Comparison of ENCODE assay signal across 1 cellular context in the genomic region with DNA sequence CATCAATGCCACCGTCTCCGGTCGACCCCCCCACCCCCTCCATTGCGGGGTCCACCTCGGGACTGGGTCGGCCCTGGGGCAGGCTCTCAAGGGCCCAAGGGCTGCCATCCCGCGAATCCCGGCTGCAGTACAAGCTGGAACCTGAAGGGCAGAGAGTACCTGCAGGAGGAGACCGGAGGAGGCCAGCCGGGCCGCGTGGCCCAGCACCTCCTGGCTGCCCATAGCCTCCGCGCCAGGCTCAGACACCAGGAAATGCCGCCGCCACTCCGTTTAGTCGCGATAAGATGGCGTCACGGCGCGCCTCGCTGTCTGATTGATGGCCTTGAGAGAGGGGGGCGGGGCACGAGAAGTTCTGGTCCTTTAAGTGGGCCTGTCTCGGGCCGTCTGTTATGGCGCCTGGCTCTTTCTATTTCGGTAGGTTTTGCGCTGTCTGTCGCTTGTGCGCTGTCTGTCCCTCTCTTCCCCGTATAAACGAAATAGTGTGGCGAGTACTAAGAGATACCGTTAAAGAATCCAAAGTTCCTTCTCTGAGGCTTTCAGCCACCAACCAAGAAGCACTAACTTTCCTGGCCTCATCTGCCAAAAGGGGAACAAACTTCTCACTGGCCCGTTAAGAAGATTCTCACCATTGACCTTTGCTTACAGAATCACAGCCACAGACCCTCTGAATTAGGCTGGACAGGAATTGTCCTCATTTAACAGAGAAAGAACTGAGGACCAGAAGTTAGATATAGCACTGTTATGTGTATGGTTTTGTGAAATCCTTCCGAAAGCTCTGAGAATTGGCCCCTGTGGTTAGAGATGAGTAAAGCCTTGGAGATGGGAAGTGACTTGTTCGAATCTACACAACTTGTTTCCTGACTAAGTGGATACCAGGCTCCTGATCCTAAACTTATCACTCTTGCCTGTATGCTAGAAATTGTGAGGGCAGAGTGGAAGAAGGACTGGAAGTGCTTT.
TF ChIP-seq lines count a peak whose summit lies in the region.

Gene RFT1 (minus strand): TSS at position 257 of the 957 bp plus-strand sequence. CDS start 35 bp downstream, at position 222.

TF ChIP-seq in HepG2, 621 proteins besides CTCF, POLR2A, EP300 and RAD21 (continued from another document and continues in another):
- TF ChIP-seq IKZF5 (CRISPR knock-in tag; IDR thresholded peaks at IDR 0.05) (peak; percentile 80; the same call in 1 of the 2 replicates), MXD1 (CRISPR knock-in tag; IDR thresholded peaks at IDR 0.05) (peak; percentile 74; the same call in 1 of the 2 replicates), ZNF317 (CRISPR knock-in tag; IDR thresholded peaks at IDR 0.05) (no peak; the same call in 1 of the 2 replicates), RERE (CRISPR knock-in tag; IDR thresholded peaks at IDR 0.05; ENCODE audit: low read depth) (no peak), AHR (CRISPR knock-in tag; IDR thresholded peaks at IDR 0.05) (peak; percentile 91), ZNF784 (CRISPR knock-in tag; IDR thresholded peaks at IDR 0.05; ENCODE audit: borderline replicate concordance) (peak; percentile 33; the same call in 1 of the 2 replicates), TAF1 (CRISPR knock-in tag; IDR thresholded peaks at IDR 0.05) (peak; percentile 84), ZHX1 (CRISPR knock-in tag; IDR thresholded peaks at IDR 0.05; ENCODE audit: low read depth) (peak; percentile 72; the same call in 1 of the 2 replicates), TFAP4 (IDR thresholded peaks at IDR 0.05; ENCODE audit: borderline replicate concordance, low read depth) (peak; percentile 36; the same call in 1 of the 2 replicates), MAF1 (CRISPR knock-in tag; IDR thresholded peaks at IDR 0.05; ENCODE audit: borderline replicate concordance) (no peak), NR1H2 (CRISPR knock-in tag; IDR thresholded peaks at IDR 0.05; ENCODE audit: borderline replicate concordance, low read depth) (no peak; the same call in 1 of the 2 replicates), JUND (CRISPR knock-in tag; IDR thresholded peaks at IDR 0.05) (no peak; the same call in 1 of the 2 replicates), ZNF546 (CRISPR knock-in tag; conservative IDR thresholded peaks at IDR 0.05) (peak; percentile 77; the same call in 1 of the 2 replicates), MTERF4 (CRISPR knock-in tag; IDR thresholded peaks at IDR 0.05) (peak; percentile 81; the same call in 1 of the 2 replicates), ZNF563 (CRISPR knock-in tag; IDR thresholded peaks at IDR 0.05) (peak; percentile 78; the same call in 1 of the 2 replicates), MAX (IDR thresholded peaks at IDR 0.05) (peak; percentile 95), ZNF646 (CRISPR knock-in tag; IDR thresholded peaks at IDR 0.05) (no peak), HES4 (CRISPR knock-in tag; IDR thresholded peaks at IDR 0.05; ENCODE audit: borderline replicate concordance) (peak; percentile 64; the same call in 1 of the 2 replicates)
- TF ChIP-seq, protein P1, sequence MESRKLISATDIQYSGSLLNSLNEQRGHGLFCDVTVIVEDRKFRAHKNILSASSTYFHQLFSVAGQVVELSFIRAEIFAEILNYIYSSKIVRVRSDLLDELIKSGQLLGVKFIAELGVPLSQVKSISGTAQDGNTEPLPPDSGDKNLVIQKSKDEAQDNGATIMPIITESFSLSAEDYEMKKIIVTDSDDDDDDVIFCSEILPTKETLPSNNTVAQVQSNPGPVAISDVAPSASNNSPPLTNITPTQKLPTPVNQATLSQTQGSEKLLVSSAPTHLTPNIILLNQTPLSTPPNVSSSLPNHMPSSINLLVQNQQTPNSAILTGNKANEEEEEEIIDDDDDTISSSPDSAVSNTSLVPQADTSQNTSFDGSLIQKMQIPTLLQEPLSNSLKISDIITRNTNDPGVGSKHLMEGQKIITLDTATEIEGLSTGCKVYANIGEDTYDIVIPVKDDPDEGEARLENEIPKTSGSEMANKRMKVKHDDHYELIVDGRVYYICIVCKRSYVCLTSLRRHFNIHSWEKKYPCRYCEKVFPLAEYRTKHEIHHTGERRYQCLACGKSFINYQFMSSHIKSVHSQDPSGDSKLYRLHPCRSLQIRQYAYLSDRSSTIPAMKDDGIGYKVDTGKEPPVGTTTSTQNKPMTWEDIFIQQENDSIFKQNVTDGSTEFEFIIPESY (CRISPR knock-in tag; IDR thresholded peaks at IDR 0.05) = peak; percentile 39; the same call in 1 of the 2 replicates
- TF ChIP-seq, protein P2, sequence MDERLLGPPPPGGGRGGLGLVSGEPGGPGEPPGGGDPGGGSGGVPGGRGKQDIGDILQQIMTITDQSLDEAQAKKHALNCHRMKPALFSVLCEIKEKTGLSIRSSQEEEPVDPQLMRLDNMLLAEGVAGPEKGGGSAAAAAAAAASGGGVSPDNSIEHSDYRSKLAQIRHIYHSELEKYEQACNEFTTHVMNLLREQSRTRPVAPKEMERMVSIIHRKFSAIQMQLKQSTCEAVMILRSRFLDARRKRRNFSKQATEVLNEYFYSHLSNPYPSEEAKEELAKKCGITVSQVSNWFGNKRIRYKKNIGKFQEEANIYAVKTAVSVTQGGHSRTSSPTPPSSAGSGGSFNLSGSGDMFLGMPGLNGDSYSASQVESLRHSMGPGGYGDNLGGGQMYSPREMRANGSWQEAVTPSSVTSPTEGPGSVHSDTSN (CRISPR knock-in tag; IDR thresholded peaks at IDR 0.05) = peak; percentile 80
